ENCODE assay signal across 20 cellular contexts in genomic region chr3:50642382-50642781, GRCh38. TPM values are rescaled to one million over a fixed set of nuclear protein-coding genes. Genes with fewer than 3 reads are reported as not detected.
DNase-seq lines count a peak whose midpoint lies in the region; ATAC-seq and TF ChIP-seq lines count a peak whose summit lies in the region.
"Had no signal": no experiment of that assay in that cellular context is flagged by ENCODE, and none has a peak within 500 bp of the region (broad histone marks: within the 10 kb centered on the region; RNA-seq: fewer than 3 reads in every experiment).

No MANE protein-coding gene starts in this region.

- H3K4me3 Mint-ChIP-seq in activated CD8-positive, alpha-beta T cell treated with anti-CD3 and anti-CD28 coated beads for 36 hours = no peak overlapping the region
- H3K4me3 Mint-ChIP-seq in activated CD8-positive, alpha-beta T cell treated with anti-CD3 and anti-CD28 coated beads, Interleukin-2, amount 10 ng/mL, durations not matched to agents 7 days and 5 days = no peak overlapping the region
- H3K4me3 Mint-ChIP-seq in activated naive CD8-positive, alpha-beta T cell = no peak overlapping the region
- H3K4me3 Mint-ChIP-seq in activated naive CD8-positive, alpha-beta T cell treated with anti-CD3 and anti-CD28 coated beads for 36 hours = no peak overlapping the region
- H3K4me3 Mint-ChIP-seq: CD4-positive, alpha-beta memory T cell; GM23338 had no signal

- in situ Hi-C loops in KBM-7 (cut with MboI; ENCODE audit: low pct_unique_long_range_greater_than_20kb, low sequenced_read_pairs) = no loop called here

- peak overlapping the region; percentile 73 for H3K27ac ChIP-seq in neutrophil
- H3K27ac ChIP-seq: BLaER1 had no signal

- DNase-seq in activated CD8-positive, alpha-beta T cell treated with anti-CD3 and anti-CD28 coated beads for 36 hours = no peak
- no peak for DNase-seq in activated CD8-positive, alpha-beta T cell treated with anti-CD3 and anti-CD28 coated beads, Interleukin-2, amount 10 ng/mL, durations not matched to agents 7 days and 5 days
- no peak for DNase-seq in activated naive CD8-positive, alpha-beta T cell treated with anti-CD3 and anti-CD28 coated beads for 36 hours
- no peak for DNase-seq in KBM-7
- DNase-seq in NCI-H1694 (lab: John Stamatoyannopoulos, UW) = no peak
- DNase-seq: CD4-positive, alpha-beta memory T cell; DMS153; GDM1; NCI-H1417 treated with DMSO at 0.1 percent for 48 hours; NCI-H2029 treated with DMSO at 0.1 percent for 48 hours; NCI-H2171; NCI-H526; PC-3; RPMI8226; SHP77 treated with DMSO at 0.1 percent for 48 hours had no signal

- H3K27ac Mint-ChIP-seq in activated CD8-positive, alpha-beta T cell treated with anti-CD3 and anti-CD28 coated beads for 36 hours = no peak overlapping the region
- no peak overlapping the region for H3K27ac Mint-ChIP-seq in activated CD8-positive, alpha-beta T cell treated with anti-CD3 and anti-CD28 coated beads, Interleukin-2, amount 10 ng/mL, durations not matched to agents 7 days and 5 days
- peak overlapping the region; percentile 6 for H3K27ac Mint-ChIP-seq in activated naive CD8-positive, alpha-beta T cell
- no peak overlapping the region for H3K27ac Mint-ChIP-seq in activated naive CD8-positive, alpha-beta T cell treated with anti-CD3 and anti-CD28 coated beads for 36 hours
- H3K27ac Mint-ChIP-seq: GM23338 had no signal

- H3K9me3 Mint-ChIP-seq in activated CD8-positive, alpha-beta T cell treated with anti-CD3 and anti-CD28 coated beads for 36 hours = no peaks in the 10 kb centered on the region
- H3K9me3 Mint-ChIP-seq in activated CD8-positive, alpha-beta T cell treated with anti-CD3 and anti-CD28 coated beads, Interleukin-2, amount 10 ng/mL, durations not matched to agents 7 days and 5 days (ENCODE audit: insufficient read depth) = no peaks in the 10 kb centered on the region
- H3K9me3 Mint-ChIP-seq in activated naive CD8-positive, alpha-beta T cell (ENCODE audit: low read depth) = no peaks in the 10 kb centered on the region
- H3K9me3 Mint-ChIP-seq in activated naive CD8-positive, alpha-beta T cell treated with anti-CD3 and anti-CD28 coated beads for 36 hours = no peaks in the 10 kb centered on the region
- H3K9me3 Mint-ChIP-seq: CD4-positive, alpha-beta memory T cell; GM23338 had no signal

- CTCF ChIA-PET in activated CD8-positive, alpha-beta T cell treated with anti-CD3 and anti-CD28 coated beads for 36 hours (lab: Charles Lee) = interaction anchor here (2.9 kb wide), 1 partner anchor 26 kb away, joined by 10 read pairs; the partner anchor contains the start of gene MAPKAPK3
- CTCF ChIA-PET in activated CD8-positive, alpha-beta T cell treated with anti-CD3 and anti-CD28 coated beads, Interleukin-2, amount 10 ng/mL, durations not matched to agents 7 days and 5 days (lab: Charles Lee) = no interaction called here

- intact Hi-C loops in activated CD8-positive, alpha-beta T cell treated with anti-CD3 and anti-CD28 coated beads for 36 hours (cut with micrococcal nuclease) = no loop called here

- POLR2A ChIA-PET in activated CD8-positive, alpha-beta T cell treated with anti-CD3 and anti-CD28 coated beads for 36 hours (lab: Charles Lee) = interaction anchor here (0.6 kb wide), 1 partner anchor 288 kb away, joined by 3 read pairs; no protein-coding TSS in a partner anchor
- POLR2A ChIA-PET in activated CD8-positive, alpha-beta T cell treated with anti-CD3 and anti-CD28 coated beads, Interleukin-2, amount 10 ng/mL, durations not matched to agents 7 days and 5 days (lab: Charles Lee) = no interaction called here

- H3K27me3 Mint-ChIP-seq in activated CD8-positive, alpha-beta T cell treated with anti-CD3 and anti-CD28 coated beads for 36 hours = no peaks in the 10 kb centered on the region
- no peaks in the 10 kb centered on the region for H3K27me3 Mint-ChIP-seq in activated CD8-positive, alpha-beta T cell treated with anti-CD3 and anti-CD28 coated beads, Interleukin-2, amount 10 ng/mL, durations not matched to agents 7 days and 5 days (ENCODE audit: low read depth)
- no peaks in the 10 kb centered on the region for H3K27me3 Mint-ChIP-seq in activated naive CD8-positive, alpha-beta T cell
- no peaks in the 10 kb centered on the region for H3K27me3 Mint-ChIP-seq in activated naive CD8-positive, alpha-beta T cell treated with anti-CD3 and anti-CD28 coated beads for 36 hours
- H3K27me3 Mint-ChIP-seq: CD4-positive, alpha-beta memory T cell had no signal

- H3K4me1 ChIP-seq in neutrophil (ENCODE audit: control insufficient read depth in 1 of 2, insufficient read depth in 1 of 2, low read depth in 1 of 2, low read length in 1 of 2) = peaks cover 13 to 28% of the 10 kb centered on the region in 2 experiments
- H3K4me1 ChIP-seq: BLaER1 had no signal

- H3K36me3 Mint-ChIP-seq in activated CD8-positive, alpha-beta T cell treated with anti-CD3 and anti-CD28 coated beads for 36 hours (ENCODE audit: low read depth) = peaks cover 56% of the 10 kb centered on the region
- peaks cover 74% of the 10 kb centered on the region for H3K36me3 Mint-ChIP-seq in activated CD8-positive, alpha-beta T cell treated with anti-CD3 and anti-CD28 coated beads, Interleukin-2, amount 10 ng/mL, durations not matched to agents 7 days and 5 days (ENCODE audit: low read depth)
- H3K36me3 Mint-ChIP-seq in activated naive CD8-positive, alpha-beta T cell = no peaks in the 10 kb centered on the region
- peaks cover 20% of the 10 kb centered on the region for H3K36me3 Mint-ChIP-seq in activated naive CD8-positive, alpha-beta T cell treated with anti-CD3 and anti-CD28 coated beads for 36 hours

- peaks cover 91% of the 10 kb centered on the region for H3K36me3 ChIP-seq in neutrophil

- H3K4me3 ChIP-seq in neutrophil (ENCODE audit: low read depth in 1 of 2, low read length in 1 of 2) = no peak overlapping the region
- H3K4me3 ChIP-seq: BLaER1, GM23338 had no signal

- no peak for TF ChIP-seq CTCF in activated CD8-positive, alpha-beta T cell treated with anti-CD3 and anti-CD28 coated beads for 36 hours (IDR thresholded peaks at IDR 0.05)
- no peak for TF ChIP-seq CTCF in neutrophil (IDR thresholded peaks at IDR 0.05)

- H3K4me1 Mint-ChIP-seq in activated CD8-positive, alpha-beta T cell treated with anti-CD3 and anti-CD28 coated beads for 36 hours (ENCODE audit: low read depth) = peaks cover 24% of the 10 kb centered on the region
- H3K4me1 Mint-ChIP-seq in activated CD8-positive, alpha-beta T cell treated with anti-CD3 and anti-CD28 coated beads, Interleukin-2, amount 10 ng/mL, durations not matched to agents 7 days and 5 days (ENCODE audit: low read depth) = peaks cover 23% of the 10 kb centered on the region
- peaks cover 16% of the 10 kb centered on the region for H3K4me1 Mint-ChIP-seq in activated naive CD8-positive, alpha-beta T cell (ENCODE audit: low read depth)
- peaks cover 17% of the 10 kb centered on the region for H3K4me1 Mint-ChIP-seq in activated naive CD8-positive, alpha-beta T cell treated with anti-CD3 and anti-CD28 coated beads for 36 hours

- no peaks in the 10 kb centered on the region for H3K9me3 ChIP-seq in neutrophil
- H3K9me3 ChIP-seq: BLaER1 had no signal

- no peaks in the 10 kb centered on the region for H3K27me3 ChIP-seq in neutrophil
- H3K27me3 ChIP-seq: BLaER1 had no signal

- peak; percentile 17 for ATAC-seq in activated CD8-positive, alpha-beta T cell treated with anti-CD3 and anti-CD28 coated beads for 36 hours
- ATAC-seq in activated CD8-positive, alpha-beta T cell treated with anti-CD3 and anti-CD28 coated beads, Interleukin-2, amount 10 ng/mL, durations not matched to agents 7 days and 5 days = no peak
- ATAC-seq in HG02852 (IDR thresholded peaks at IDR 0.05; ENCODE audit: unreplicated experiment) = peak; percentile 48
- ATAC-seq: GM23338, PC-3 had no signal

RNA-seq across cellular contexts. Expression of gene MAPKAPK3, which starts 25.4 kb away (rescaled TPM):
- total RNA-seq in activated CD8-positive, alpha-beta T cell treated with anti-CD3 and anti-CD28 coated beads for 36 hours = 100 to 1,000 TPM; 204 to 205 TPM
- 100 to 1,000 TPM; 224 to 225 TPM for total RNA-seq in activated CD8-positive, alpha-beta T cell treated with anti-CD3 and anti-CD28 coated beads, Interleukin-2, amount 10 ng/mL, durations not matched to agents 7 days and 5 days
- 100 to 1,000 TPM; 166 to 171 TPM for total RNA-seq in activated naive CD8-positive, alpha-beta T cell treated with anti-CD3 and anti-CD28 coated beads for 36 hours

RNA-seq across cellular contexts. Expression of gene CISH, which starts 30.8 kb away (rescaled TPM):
- 100 to 1,000 TPM; 307 to 308 TPM for total RNA-seq in activated CD8-positive, alpha-beta T cell treated with anti-CD3 and anti-CD28 coated beads for 36 hours
- 100 to 1,000 TPM; 380 to 394 TPM for total RNA-seq in activated CD8-positive, alpha-beta T cell treated with anti-CD3 and anti-CD28 coated beads, Interleukin-2, amount 10 ng/mL, durations not matched to agents 7 days and 5 days
- total RNA-seq in activated naive CD8-positive, alpha-beta T cell treated with anti-CD3 and anti-CD28 coated beads for 36 hours = 100 to 1,000 TPM; 192 to 193 TPM

RNA-seq across cellular contexts. Expression of gene DOCK3, which starts 32.3 kb away (rescaled TPM):
- 1 to 10 TPM; 3.6 to 4.2 TPM for total RNA-seq in activated CD8-positive, alpha-beta T cell treated with anti-CD3 and anti-CD28 coated beads for 36 hours
- 1 to 10 TPM; 3.2 to 3.4 TPM for total RNA-seq in activated CD8-positive, alpha-beta T cell treated with anti-CD3 and anti-CD28 coated beads, Interleukin-2, amount 10 ng/mL, durations not matched to agents 7 days and 5 days
- 1 to 10 TPM; 1.9 to 2.1 TPM for total RNA-seq in activated naive CD8-positive, alpha-beta T cell treated with anti-CD3 and anti-CD28 coated beads for 36 hours
